25 cellular contexts compared by ENCODE assay signal in genomic region chr5:179309383-179309670, GRCh38.
"Had no signal": no experiment of that assay in that cellular context is flagged by ENCODE, and none has a peak within 500 bp of the region (broad histone marks: within the 10 kb centered on the region; RNA-seq: fewer than 3 reads in every experiment).

No MANE protein-coding gene starts in this region.

- DNase-seq: head of caudate nucleus; hypothalamus; immature natural killer cell; lower lobe of right lung; mammary epithelial cell; mesenchymal stem cell; natural killer cell; nephron progenitor cell; small intestine; stimulated activated CD4-positive, alpha-beta T cell treated with anti-CD3 and anti-CD28 coated beads, Interleukin-2, amount 100 ng/mL, for 48 hours; stimulated activated CD4-positive, alpha-beta T cell treated with anti-CD3 and anti-CD28 coated beads, Interleukin-4, amount 100 ng/mL, for 4 hours; stimulated activated CD8-positive, alpha-beta memory T cell treated with anti-CD3 and anti-CD28 coated beads, Interleukin-4, amount 100 ng/mL, for 48 hours; stimulated activated naive CD4-positive, alpha-beta T cell treated with Interleukin-2 at 50 U/mL for 16 hours; stimulated activated naive CD8-positive, alpha-beta T cell treated with anti-CD3 and anti-CD28 coated beads, Interleukin-15, amount 100 ng/mL, for 72 hours; substantia nigra had no signal

- H3K27me3 ChIP-seq: neural progenitor cell, ovary, sigmoid colon, spleen, tibial nerve, uterus had no signal

- H3K9ac ChIP-seq: neural progenitor cell had no signal

- H3K27ac ChIP-seq: lower lobe of right lung, neural progenitor cell, ovary, prostate gland, sigmoid colon, tibial nerve, uterus had no signal

- H3K27me3 Mint-ChIP-seq: stimulated activated naive CD8-positive, alpha-beta T cell treated with anti-CD3 and anti-CD28 coated beads, Interleukin-15, amount 100 ng/mL, for 72 hours; type B pancreatic cell had no signal

- H3K36me3 ChIP-seq: lower lobe of right lung, neural progenitor cell, ovary, prostate gland, sigmoid colon, spleen, uterus had no signal

- H3K4me3 Mint-ChIP-seq: immature natural killer cell; natural killer cell; nephron progenitor cell; neural progenitor cell; stimulated activated memory B cell treated with anti-CD40 and anti-IgM and Interleukin-4, amounts not matched to agents 10 μg/mL and 1 μg/mL and 100 μg/mL, for 72 hours; stimulated activated naive CD8-positive, alpha-beta T cell treated with anti-CD3 and anti-CD28 coated beads, Interleukin-15, amount 100 ng/mL, for 72 hours; type B pancreatic cell had no signal

- H3K4me3 ChIP-seq: lower lobe of right lung, neural progenitor cell, ovary, prostate gland, sigmoid colon, spleen, tibial nerve, uterus had no signal

- H3K4me2 ChIP-seq: neural progenitor cell had no signal

- H3K4me1 Mint-ChIP-seq: immature natural killer cell; natural killer cell; stimulated activated memory B cell treated with anti-CD40 and anti-IgM and Interleukin-4, amounts not matched to agents 10 μg/mL and 1 μg/mL and 100 μg/mL, for 72 hours; stimulated activated naive CD8-positive, alpha-beta T cell treated with anti-CD3 and anti-CD28 coated beads, Interleukin-15, amount 100 ng/mL, for 72 hours had no signal

- ATAC-seq: lower lobe of right lung; natural killer cell; right cardiac atrium; stimulated activated naive CD8-positive, alpha-beta T cell treated with anti-CD3 and anti-CD28 coated beads, Interleukin-15, amount 100 ng/mL, for 72 hours had no signal

- H3K4me1 ChIP-seq: neural progenitor cell, prostate gland, uterus had no signal

- H3K36me3 Mint-ChIP-seq: immature natural killer cell; natural killer cell; neural progenitor cell; stimulated activated memory B cell treated with anti-CD40 and anti-IgM and Interleukin-4, amounts not matched to agents 10 μg/mL and 1 μg/mL and 100 μg/mL, for 72 hours; type B pancreatic cell had no signal

- H3K27ac Mint-ChIP-seq: immature natural killer cell; natural killer cell; nephron progenitor cell; neural progenitor cell; stimulated activated memory B cell treated with anti-CD40 and anti-IgM and Interleukin-4, amounts not matched to agents 10 μg/mL and 1 μg/mL and 100 μg/mL, for 72 hours; stimulated activated naive CD8-positive, alpha-beta T cell treated with anti-CD3 and anti-CD28 coated beads, Interleukin-15, amount 100 ng/mL, for 72 hours; type B pancreatic cell had no signal

- H3K9me3 ChIP-seq: lower lobe of right lung, ovary, prostate gland had no signal
